ENCODE assay signal across 17 cellular contexts in genomic region chr20:3904224-3904623, GRCh38.
"Had no signal": no experiment of that assay in that cellular context is flagged by ENCODE, and none has a peak within 500 bp of the region (broad histone marks: within the 10 kb centered on the region; RNA-seq: fewer than 3 reads in every experiment).

No MANE protein-coding gene starts in this region.

- ATAC-seq: activated CD4-positive, CD25-positive, alpha-beta regulatory T cell treated with anti-CD3 and anti-CD28 coated beads, Interleukin-2, amount 50 U/mL, for 24 hours; activated T-helper 17 cell treated with anti-CD3 and anti-CD28 coated beads, Interleukin-2, amount 50 U/mL, for 72 hours; foreskin keratinocyte; heart right ventricle; mucosa of descending colon; naive thymus-derived CD8-positive, alpha-beta T cell; psoas muscle; stimulated activated naive CD8-positive, alpha-beta T cell treated with anti-CD3 and anti-CD28 coated beads, Interleukin-15, Interleukin-2, amounts not matched to agents 100 U/mL and 50 U/mL, for 24 hours had no signal

- H3K9me3 Mint-ChIP-seq: activated T-helper 17 cell treated with anti-CD3 and anti-CD28 coated beads, Interleukin-2, amount 50 U/mL, for 72 hours; naive thymus-derived CD8-positive, alpha-beta T cell; T-helper 1 cell treated with Interleukin-12 subunit alpha and Interleukin-12 subunit beta and Interleukin-4 antibody, amounts not matched to agents 30 μg/mL and 1 μg/mL, for 36 hours had no signal

- H3K27me3 Mint-ChIP-seq: activated T-helper 17 cell treated with anti-CD3 and anti-CD28 coated beads, Interleukin-2, amount 50 U/mL, for 72 hours; brain; naive thymus-derived CD8-positive, alpha-beta T cell had no signal

- DNase-seq: activated CD4-positive, alpha-beta T cell treated with anti-CD3 and anti-CD28 coated beads, Interleukin-2, amount 50 U/mL, for 4 hours; activated naive CD4-positive, alpha-beta T cell treated with anti-CD3 and anti-CD28 coated beads, Interleukin-2, amount 50 U/mL, for 16 hours; amniotic stem cell; foreskin keratinocyte; heart right ventricle; mammary epithelial cell; mucosa of descending colon; naive thymus-derived CD8-positive, alpha-beta T cell; psoas muscle; sigmoid colon; stimulated activated naive CD8-positive, alpha-beta T cell treated with anti-CD3 and anti-CD28 coated beads, Interleukin-15, Interleukin-2, amounts not matched to agents 100 U/mL and 50 U/mL, for 24 hours; uterus had no signal

- H3K27ac ChIP-seq: foreskin keratinocyte, psoas muscle, sigmoid colon, thyroid gland, uterus had no signal

- H3K4me3 Mint-ChIP-seq: T-helper 1 cell treated with Interleukin-12 subunit alpha and Interleukin-12 subunit beta and Interleukin-4 antibody, amounts not matched to agents 30 μg/mL and 1 μg/mL, for 36 hours had no signal
